In genomic region chr6:43490523-43490939, GRCh38 we compare ENCODE assay signal across 1 cellular context.
A peak's percentile ranks its signal among the peaks of the same experiment; 100 is the strongest.
TF ChIP-seq lines count a peak whose summit lies in the region.

No MANE protein-coding gene starts in this region.

TF ChIP-seq in HepG2, 621 proteins besides CTCF, POLR2A, EP300 and RAD21 (continued from another document and continues in another):
- no peak for TF ChIP-seq TFDP2 (CRISPR knock-in tag; IDR thresholded peaks at IDR 0.05)
- no peak; the same call in 1 of the 2 replicates for TF ChIP-seq KDM2A (CRISPR knock-in tag; IDR thresholded peaks at IDR 0.05; ENCODE audit: borderline replicate concordance, low read depth)
- TF ChIP-seq GLI4 (CRISPR knock-in tag; IDR thresholded peaks at IDR 0.05; ENCODE audit: borderline replicate concordance) = no peak
- no peak; the same call in 1 of the 2 replicates for TF ChIP-seq CCDC6 (CRISPR knock-in tag; IDR thresholded peaks at IDR 0.05)
- peak; percentile 96; the same call in 1 of the 2 replicates for TF ChIP-seq BCL3 (CRISPR knock-in tag; IDR thresholded peaks at IDR 0.05)
- TF ChIP-seq CREBL2 (CRISPR knock-in tag; IDR thresholded peaks at IDR 0.05; ENCODE audit: borderline replicate concordance) = no peak
- no peak for TF ChIP-seq CHD4 (IDR thresholded peaks at IDR 0.05; ENCODE audit: borderline replicate concordance, low read length)
- 0 out of 2 replicates have a peak, but pooled peaks have one; percentile 58 for TF ChIP-seq ZNF563 (CRISPR knock-in tag; IDR thresholded peaks at IDR 0.05)
- TF ChIP-seq HNF4G (IDR thresholded peaks at IDR 0.05; ENCODE audit: borderline replicate concordance, low read depth, low read length) = peak; percentile 99
- no peak; the same call in 1 of the 2 replicates for TF ChIP-seq HNF4G (CRISPR knock-in tag; IDR thresholded peaks at IDR 0.05; ENCODE audit: borderline replicate concordance, low read depth)
- no peak for TF ChIP-seq ZNF10 (CRISPR knock-in tag; IDR thresholded peaks at IDR 0.05; ENCODE audit: borderline replicate concordance, low read depth)
- TF ChIP-seq ZBTB10 (CRISPR knock-in tag; IDR thresholded peaks at IDR 0.05; ENCODE audit: borderline replicate concordance) = peak; percentile 90; the same call in 1 of the 2 replicates
- TF ChIP-seq NR2F1 (CRISPR knock-in tag; IDR thresholded peaks at IDR 0.05) = peak in 1 of 2 experiments; percentile 45; a peak in 2 of 4 replicates
- no peak for TF ChIP-seq ZNF564 (CRISPR knock-in tag; IDR thresholded peaks at IDR 0.05)
- TF ChIP-seq CENPX (CRISPR knock-in tag; IDR thresholded peaks at IDR 0.05) = no peak
- TF ChIP-seq ZSCAN12 (CRISPR knock-in tag; IDR thresholded peaks at IDR 0.05) = 0 out of 2 replicates have a peak, but pooled peaks have one; percentile 64
- no peak for TF ChIP-seq AHR (CRISPR knock-in tag; IDR thresholded peaks at IDR 0.05)
- no peak for TF ChIP-seq PLRG1 (conservative IDR thresholded peaks at IDR 0.05)
- TF ChIP-seq DNMT1 (CRISPR knock-in tag; IDR thresholded peaks at IDR 0.05) = no peak
- no peak for TF ChIP-seq PAX8 (CRISPR knock-in tag; IDR thresholded peaks at IDR 0.05; ENCODE audit: borderline replicate concordance)
- no peak for TF ChIP-seq GZF1 (CRISPR knock-in tag; IDR thresholded peaks at IDR 0.05)
- no peak for TF ChIP-seq ZBTB21 (CRISPR knock-in tag; IDR thresholded peaks at IDR 0.05)
- peak; percentile 80; the same call in 1 of the 2 replicates for TF ChIP-seq SOX5 (CRISPR knock-in tag; IDR thresholded peaks at IDR 0.05; ENCODE audit: borderline replicate concordance)
- TF ChIP-seq TOE1 (CRISPR knock-in tag; IDR thresholded peaks at IDR 0.05) = no peak
- no peak for TF ChIP-seq CBFB (CRISPR knock-in tag; IDR thresholded peaks at IDR 0.05)
- no peak; the same call in 1 of the 2 replicates for TF ChIP-seq ZNF292 (CRISPR knock-in tag; IDR thresholded peaks at IDR 0.05; ENCODE audit: borderline replicate concordance, low read depth)
- TF ChIP-seq ZNF367 (CRISPR knock-in tag; IDR thresholded peaks at IDR 0.05; ENCODE audit: borderline replicate concordance) = no peak
- TF ChIP-seq NFIB (CRISPR knock-in tag; IDR thresholded peaks at IDR 0.05; ENCODE audit: borderline replicate concordance) = no peak
- no peak for TF ChIP-seq MXD1 (CRISPR knock-in tag; IDR thresholded peaks at IDR 0.05)
- no peak for TF ChIP-seq ZSCAN25 (CRISPR knock-in tag; IDR thresholded peaks at IDR 0.05)
- no peak for TF ChIP-seq ATF7 (IDR thresholded peaks at IDR 0.05)
- TF ChIP-seq ATF7 (CRISPR knock-in tag; IDR thresholded peaks at IDR 0.05) = no peak
- no peak for TF ChIP-seq EED (CRISPR knock-in tag; IDR thresholded peaks at IDR 0.05)
- peak; percentile 71; the same call in 1 of the 2 replicates for TF ChIP-seq TFAP4 (IDR thresholded peaks at IDR 0.05; ENCODE audit: borderline replicate concordance, low read depth)
- TF ChIP-seq RARG (CRISPR knock-in tag; IDR thresholded peaks at IDR 0.05; ENCODE audit: low read depth) = no peak
- TF ChIP-seq MXD3 (CRISPR knock-in tag; IDR thresholded peaks at IDR 0.05) = no peak
- TF ChIP-seq RORA (CRISPR knock-in tag; IDR thresholded peaks at IDR 0.05) = no peak
- no peak for TF ChIP-seq AHDC1 (CRISPR knock-in tag; IDR thresholded peaks at IDR 0.05; ENCODE audit: borderline replicate concordance)
- TF ChIP-seq ZNF101 (CRISPR knock-in tag; IDR thresholded peaks at IDR 0.05; ENCODE audit: borderline replicate concordance, low read depth) = no peak
- TF ChIP-seq ZBTB2 (CRISPR knock-in tag; IDR thresholded peaks at IDR 0.05; ENCODE audit: low read depth) = no peak
- no peak for TF ChIP-seq ZNF562 (CRISPR knock-in tag; IDR thresholded peaks at IDR 0.05; ENCODE audit: borderline replicate concordance)
- TF ChIP-seq SMARCE1 (IDR thresholded peaks at IDR 0.05; ENCODE audit: borderline replicate concordance) = no peak
